ENCODE assay signal across 17 cellular contexts in genomic region chr10:44418637-44419036, GRCh38. TPM values are rescaled to one million over a fixed set of nuclear protein-coding genes. Genes with fewer than 3 reads are reported as not detected.
A peak's percentile ranks its signal among the peaks of the same experiment; 100 is the strongest.
DNase-seq lines count a peak whose midpoint lies in the region; ATAC-seq lines count a peak whose summit lies in the region.
"Had no signal": no experiment of that assay in that cellular context is flagged by ENCODE, and none has a peak within 500 bp of the region (broad histone marks: within the 10 kb centered on the region; RNA-seq: fewer than 3 reads in every experiment).

No MANE protein-coding gene starts in this region.

- no peak for DNase-seq in activated naive CD8-positive, alpha-beta T cell treated with anti-CD3 and anti-CD28 coated beads, Interleukin-2, amount 50 U/mL, for 24 hours
- DNase-seq in activated naive CD8-positive, alpha-beta T cell treated with anti-CD3 and anti-CD28 coated beads for 36 hours, result no peak
- peak; percentile 1 for DNase-seq in Ammon's horn (ENCODE audit: low spot score)
- peak; percentile 19 for DNase-seq in ecto neural progenitor cell (ENCODE audit: low spot score)
- no peak for DNase-seq in pons (ENCODE audit: low spot score)
- no peak for DNase-seq in NCI-H2107 treated with DMSO at 0.1 percent for 48 hours (lab: John Stamatoyannopoulos, UW; ENCODE audit: unreplicated experiment)
- DNase-seq: AML-193; C1 segment of cervical spinal cord; Calu3; CD4-positive, alpha-beta memory T cell; COR-L47; DMS53; DMS79 treated with DMSO at 0.1 percent for 48 hours; GF-D8; GOT3; HFFc6 had no signal

- H3K36me3 Mint-ChIP-seq in activated naive CD8-positive, alpha-beta T cell treated with anti-CD3 and anti-CD28 coated beads, Interleukin-2, amount 50 U/mL, for 24 hours (ENCODE audit: low read depth), result no peaks in the 10 kb centered on the region
- no peaks in the 10 kb centered on the region for H3K36me3 Mint-ChIP-seq in activated naive CD8-positive, alpha-beta T cell treated with anti-CD3 and anti-CD28 coated beads for 36 hours
- H3K36me3 Mint-ChIP-seq: CD4-positive, alpha-beta memory T cell had no signal

- H3K27me3 Mint-ChIP-seq in activated naive CD8-positive, alpha-beta T cell treated with anti-CD3 and anti-CD28 coated beads, Interleukin-2, amount 50 U/mL, for 24 hours, result peaks cover 2% of the 10 kb centered on the region
- H3K27me3 Mint-ChIP-seq in activated naive CD8-positive, alpha-beta T cell treated with anti-CD3 and anti-CD28 coated beads for 36 hours, result peaks cover 7% of the 10 kb centered on the region

- no peak overlapping the region for H3K27ac Mint-ChIP-seq in activated naive CD8-positive, alpha-beta T cell treated with anti-CD3 and anti-CD28 coated beads, Interleukin-2, amount 50 U/mL, for 24 hours
- H3K27ac Mint-ChIP-seq in activated naive CD8-positive, alpha-beta T cell treated with anti-CD3 and anti-CD28 coated beads for 36 hours, result no peak overlapping the region
- H3K27ac Mint-ChIP-seq: CD4-positive, alpha-beta memory T cell; HFFc6 had no signal

- no peaks in the 10 kb centered on the region for H3K9me3 Mint-ChIP-seq in activated naive CD8-positive, alpha-beta T cell treated with anti-CD3 and anti-CD28 coated beads, Interleukin-2, amount 50 U/mL, for 24 hours
- no peaks in the 10 kb centered on the region for H3K9me3 Mint-ChIP-seq in activated naive CD8-positive, alpha-beta T cell treated with anti-CD3 and anti-CD28 coated beads for 36 hours
- H3K9me3 Mint-ChIP-seq: HFFc6 had no signal

- H3K4me1 Mint-ChIP-seq in activated naive CD8-positive, alpha-beta T cell treated with anti-CD3 and anti-CD28 coated beads, Interleukin-2, amount 50 U/mL, for 24 hours, result no peaks in the 10 kb centered on the region
- H3K4me1 Mint-ChIP-seq in activated naive CD8-positive, alpha-beta T cell treated with anti-CD3 and anti-CD28 coated beads for 36 hours, result no peaks in the 10 kb centered on the region

- peak; percentile 20 for ATAC-seq in activated naive CD8-positive, alpha-beta T cell treated with anti-CD3 and anti-CD28 coated beads, Interleukin-2, amount 50 U/mL, for 24 hours

- no peak overlapping the region for H3K4me3 Mint-ChIP-seq in activated naive CD8-positive, alpha-beta T cell treated with anti-CD3 and anti-CD28 coated beads, Interleukin-2, amount 50 U/mL, for 24 hours
- H3K4me3 Mint-ChIP-seq in activated naive CD8-positive, alpha-beta T cell treated with anti-CD3 and anti-CD28 coated beads for 36 hours, result no peak overlapping the region
- H3K4me3 Mint-ChIP-seq: CD4-positive, alpha-beta memory T cell; HFFc6 had no signal

RNA-seq across cellular contexts. Expression of gene CXCL12, which starts 33.7 kb away (rescaled TPM):
- total RNA-seq in activated naive CD8-positive, alpha-beta T cell treated with anti-CD3 and anti-CD28 coated beads for 36 hours, result not detected
- total RNA-seq: Calu3; CD4-positive, alpha-beta memory T cell; G401 had no signal

Comparison
In these comparisons a context has a peak if more than half of its experiments do, and no peak if none do; other contexts are left out.
1. DNase-seq: peak in Ammon's horn (single experiment) and ecto neural progenitor cell (single experiment); none in activated naive CD8-positive, alpha-beta T cell treated with anti-CD3 and anti-CD28 coated beads, Interleukin-2, amount 50 U/mL, for 24 hours (single experiment), activated naive CD8-positive, alpha-beta T cell treated with anti-CD3 and anti-CD28 coated beads for 36 hours (single experiment), pons (single experiment) and NCI-H2107 treated with DMSO at 0.1 percent for 48 hours (single experiment).